20 cellular contexts compared by ENCODE assay signal in genomic region chr3:39188271-39189149, GRCh38. TPM values are rescaled to one million over a fixed set of nuclear protein-coding genes. Genes with fewer than 3 reads are reported as not detected.
DNase-seq lines count a peak whose midpoint lies in the region; ATAC-seq and TF ChIP-seq lines count a peak whose summit lies in the region.
"Had no signal": no experiment of that assay in that cellular context is flagged by ENCODE, and none has a peak within 500 bp of the region (broad histone marks: within the 10 kb centered on the region; RNA-seq: fewer than 3 reads in every experiment).

No MANE protein-coding gene starts in this region.

- no peaks in the 10 kb centered on the region for H3K27me3 Mint-ChIP-seq in chondrocyte (ENCODE audit: low read depth)
- no peaks in the 10 kb centered on the region for H3K27me3 Mint-ChIP-seq in neural crest cell (ENCODE audit: low read depth)
- H3K27me3 Mint-ChIP-seq in stimulated activated memory B cell treated with anti-CD40 and anti-IgM and Interleukin-4, amounts not matched to agents 10 μg/mL and 1 μg/mL and 100 μg/mL, for 72 hours = peaks cover 2% of the 10 kb centered on the region

- H3K9me3 Mint-ChIP-seq in chondrocyte (ENCODE audit: low read depth) (no peaks in the 10 kb centered on the region), neural crest cell (no peaks in the 10 kb centered on the region)
- H3K9me3 Mint-ChIP-seq in stimulated activated memory B cell treated with anti-CD40 and anti-IgM and Interleukin-4, amounts not matched to agents 10 μg/mL and 1 μg/mL and 100 μg/mL, for 72 hours = no peaks in the 10 kb centered on the region
- H3K9me3 Mint-ChIP-seq: CD4-positive, alpha-beta memory T cell; GM23338 had no signal

- no peaks in the 10 kb centered on the region for H3K27me3 ChIP-seq in left ventricle myocardium inferior (ENCODE audit: low read depth)
- H3K27me3 ChIP-seq: BLaER1, Peyer's patch had no signal

- peak overlapping the region; percentile 67 for H3K4me3 ChIP-seq in left ventricle myocardium inferior
- H3K4me3 ChIP-seq: BLaER1, GM23338, K562, Peyer's patch had no signal

- H3K4me1 Mint-ChIP-seq in chondrocyte (ENCODE audit: low read depth) (peaks cover 14% of the 10 kb centered on the region), neural crest cell (peaks cover 7% of the 10 kb centered on the region)
- peaks cover 16% of the 10 kb centered on the region for H3K4me1 Mint-ChIP-seq in stimulated activated memory B cell treated with anti-CD40 and anti-IgM and Interleukin-4, amounts not matched to agents 10 μg/mL and 1 μg/mL and 100 μg/mL, for 72 hours

- H3K36me3 Mint-ChIP-seq in chondrocyte (ENCODE audit: low read depth) (no peaks in the 10 kb centered on the region), neural crest cell (ENCODE audit: low read depth) (no peaks in the 10 kb centered on the region)
- no peaks in the 10 kb centered on the region for H3K36me3 Mint-ChIP-seq in stimulated activated memory B cell treated with anti-CD40 and anti-IgM and Interleukin-4, amounts not matched to agents 10 μg/mL and 1 μg/mL and 100 μg/mL, for 72 hours
- H3K36me3 Mint-ChIP-seq: CD4-positive, alpha-beta memory T cell had no signal

- intact Hi-C loops in left ventricle myocardium inferior (cut with micrococcal nuclease) = loop anchor here (5.0 kb wide), 1 partner anchor 99 kb away; no protein-coding TSS in a partner anchor
- intact Hi-C loops in left cardiac atrium (cut with DNase I) = no loop called here

- peak overlapping the region; percentile 89 for H3K27ac ChIP-seq in left ventricle myocardium inferior (replicated peaks)
- H3K27ac ChIP-seq: BLaER1, Peyer's patch had no signal

- H3K4me3 Mint-ChIP-seq in chondrocyte (ENCODE audit: unreplicated experiment) = no peak overlapping the region
- no peak overlapping the region for H3K4me3 Mint-ChIP-seq in neural crest cell
- no peak overlapping the region for H3K4me3 Mint-ChIP-seq in stimulated activated memory B cell treated with anti-CD40 and anti-IgM and Interleukin-4, amounts not matched to agents 10 μg/mL and 1 μg/mL and 100 μg/mL, for 72 hours
- H3K4me3 Mint-ChIP-seq: CD4-positive, alpha-beta memory T cell; GM23338 had no signal

- H3K27ac Mint-ChIP-seq in chondrocyte (ENCODE audit: unreplicated experiment) (no peak overlapping the region), neural crest cell (ENCODE audit: unreplicated experiment) (peak overlapping the region; percentile 57)
- peak overlapping the region; percentile 19 for H3K27ac Mint-ChIP-seq in stimulated activated memory B cell treated with anti-CD40 and anti-IgM and Interleukin-4, amounts not matched to agents 10 μg/mL and 1 μg/mL and 100 μg/mL, for 72 hours
- H3K27ac Mint-ChIP-seq: CD4-positive, alpha-beta memory T cell; GM23338 had no signal

- DNase-seq in left ventricle myocardium inferior (no peak), left cardiac atrium (no peak), chondrocyte (ENCODE audit: low spot score) (peak; percentile 86), neural crest cell (ENCODE audit: low read depth, low spot score) (no peak), SIG-M5 (lab: John Stamatoyannopoulos, UW) (no peak), A172 (ENCODE audit: low spot score) (no peak)
- DNase-seq: CD4-positive, alpha-beta memory T cell; DMS153; GF-D8; NCI-H1105 treated with DMSO at 0.1 percent for 48 hours; NCI-H1694; NK-92 treated with Interleukin-12 subunit alpha and Interleukin-12 subunit beta, amount 100 ng/mL, for 24 hours had no signal

- no peak for ATAC-seq in left cardiac atrium
- ATAC-seq in stimulated activated memory B cell treated with anti-CD40 and anti-IgM and Interleukin-4, amounts not matched to agents 10 μg/mL and 1 μg/mL and 100 μg/mL, for 72 hours = no peak
- no peak for ATAC-seq in HG03565 (IDR thresholded peaks at IDR 0.05; ENCODE audit: unreplicated experiment)

- peaks cover 81% of the 10 kb centered on the region for H3K4me1 ChIP-seq in left ventricle myocardium inferior
- H3K4me1 ChIP-seq: Peyer's patch had no signal

- no peak for TF ChIP-seq CTCF in left ventricle myocardium inferior (IDR thresholded peaks at IDR 0.05; ENCODE audit: borderline replicate concordance)
- no peak for TF ChIP-seq CTCF in chondrocyte (IDR thresholded peaks at IDR 0.05)
- TF ChIP-seq CTCF in neural crest cell (conservative IDR thresholded peaks at IDR 0.05) = no peak

- H3K9me3 ChIP-seq in left ventricle myocardium inferior (replicated peaks) = no peaks in the 10 kb centered on the region
- H3K9me3 ChIP-seq: BLaER1, Peyer's patch had no signal

- peaks cover 41% of the 10 kb centered on the region for H3K36me3 ChIP-seq in left ventricle myocardium inferior
- H3K36me3 ChIP-seq: BLaER1, Peyer's patch had no signal

RNA-seq across cellular contexts. Expression of gene XIRP1, which starts 3.9 kb away (rescaled TPM):
- total RNA-seq in left ventricle myocardium inferior (386 TPM), left cardiac atrium (100 to 1,000 TPM; 160 to 242 TPM), chondrocyte (0.10 TPM in 2 of 3 replicates, not detected in the other), neural crest cell (not detected in 2 replicates)
- not detected in 2 replicates for total RNA-seq in A172 (2014; rRNA removed; shearing (Covaris generic))
- total RNA-seq: CD4-positive, alpha-beta memory T cell; Daoy; GM23338; NCI-H460 had no signal

RNA-seq across cellular contexts. Expression of gene CSRNP1, which starts 35.1 kb away (rescaled TPM):
- total RNA-seq in left ventricle myocardium inferior (12.1 TPM), left cardiac atrium (10 to 100 TPM; 20.5 to 41.6 TPM), chondrocyte (15.2 to 22.3 TPM (median 21.2 TPM) in 3 replicates), neural crest cell (2.4 TPM in 2 replicates)
- 19.7 and 22.4 TPM in 2 replicates for total RNA-seq in A172 (2014; rRNA removed; shearing (Covaris generic))

Comparison
In these comparisons a context has a peak if more than half of its experiments do, and no peak if none do; other contexts are left out.
1. RNA of gene XIRP1, which starts 3.9 kb away (total RNA-seq): 386 TPM in left ventricle myocardium inferior (single experiment) and 160 to 242 TPM in left cardiac atrium; 0.10 TPM in chondrocyte, not detected in neural crest cell and not detected in A172; every median in the first group is over 100 times any median in the second.